ENCODE assay signal across 9 cellular contexts in genomic region chr16:88747588-88748301, GRCh38. TPM values are rescaled to one million over a fixed set of nuclear protein-coding genes. Genes with fewer than 3 reads are reported as not detected.
DNase-seq lines count a peak whose midpoint lies in the region; ATAC-seq and TF ChIP-seq lines count a peak whose summit lies in the region.
"Had no signal": no experiment of that assay in that cellular context is flagged by ENCODE, and none has a peak within 500 bp of the region (broad histone marks: within the 10 kb centered on the region; RNA-seq: fewer than 3 reads in every experiment).

No MANE protein-coding gene starts in this region.

- no peak for TF ChIP-seq POLR2A in erythroblast (IDR thresholded peaks at IDR 0.05; ENCODE audit: low read length)
- no peak for TF ChIP-seq POLR2A in stomach (IDR thresholded peaks at IDR 0.05)

- peaks cover 30% of the 10 kb centered on the region for H3K79me2 ChIP-seq in smooth muscle cell (ENCODE audit: low read depth)

- no TSS peak for BruUV-seq in Calu3 (replicated peaks; lab: Mats Ljungman, UMichigan)

- no peaks in the 10 kb centered on the region for H3K27me3 Mint-ChIP-seq in Calu3 (ENCODE audit: unreplicated experiment)

- H3K4me3 ChIP-seq in HL-60 (replicated peaks; ENCODE audit: insufficient read depth, low read length) (no peak overlapping the region), stomach (no peak overlapping the region), smooth muscle cell (no peak overlapping the region)
- H3K4me3 ChIP-seq: upper lobe of left lung had no signal

- intact Hi-C loops in Calu3 (cut with micrococcal nuclease; ENCODE audit: unreplicated experiment) (no loop called here), stomach (cut with DNase I; ENCODE audit: low total_unique reads) (no loop called here)

- peaks cover 8% of the 10 kb centered on the region for H3K4me1 Mint-ChIP-seq in Calu3 (ENCODE audit: low read depth, unreplicated experiment)

- no peak overlapping the region for H3K4me2 ChIP-seq in smooth muscle cell

- no peak for TF ChIP-seq EP300 in stomach (IDR thresholded peaks at IDR 0.05)

- no peak overlapping the region for H3K9ac ChIP-seq in smooth muscle cell (ENCODE audit: low read depth)

- no peak overlapping the region for H2AFZ ChIP-seq in smooth muscle cell (ENCODE audit: low read depth)

- no peaks in the 10 kb centered on the region for H3F3A ChIP-seq in smooth muscle cell (ENCODE audit: low read depth)

- H3K4me1 ChIP-seq in stomach = peaks cover 20 to 57% (median 41%) of the 10 kb centered on the region in 4 donors
- peaks cover 5% of the 10 kb centered on the region for H3K4me1 ChIP-seq in smooth muscle cell (ENCODE audit: low read depth)

- CTCF ChIA-PET in Calu3 (lab: Charles Lee) = interaction anchor here (0.8 to 1.2 kb wide), 2 partner anchors 36 to 64 kb away, joined by 3 read pairs; partner anchors contain the start of gene APRT

- TF ChIP-seq CTCF in Calu3 (IDR thresholded peaks at IDR 0.05; ENCODE audit: unreplicated experiment) = peak; percentile 89
- TF ChIP-seq CTCF in HL-60 (IDR thresholded peaks at IDR 0.05; ENCODE audit: insufficient read depth, low read length) = peak; percentile 59
- peak in 1 of 7 experiments; percentile 7 for TF ChIP-seq CTCF in stomach (IDR thresholded peaks at IDR 0.05)
- no peak for TF ChIP-seq CTCF in smooth muscle cell (IDR thresholded peaks at IDR 0.05; ENCODE audit: borderline replicate concordance, insufficient read depth, poor library complexity, severe bottlenecking)

- H3K36me3 Mint-ChIP-seq in Calu3 (ENCODE audit: insufficient read depth, unreplicated experiment) = peaks cover 26% of the 10 kb centered on the region

- H3K4me3 Mint-ChIP-seq in Calu3 (ENCODE audit: low read depth, unreplicated experiment) = no peak overlapping the region

- H3K36me3 ChIP-seq in stomach (peaks cover 0 to 28% (median 12%) of the 10 kb centered on the region in 4 donors), smooth muscle cell (ENCODE audit: low read depth) (no peaks in the 10 kb centered on the region)

- ATAC-seq in GM21528 (IDR thresholded peaks at IDR 0.05; ENCODE audit: low FRiP score, unreplicated experiment) = no peak

- no peaks in the 10 kb centered on the region for H3K9me3 ChIP-seq in stomach
- H3K9me3 ChIP-seq in smooth muscle cell (replicated peaks; ENCODE audit: low read depth) = no peaks in the 10 kb centered on the region
- H3K9me3 ChIP-seq: upper lobe of left lung had no signal

- WGBS in stomach, 5 donors = 84 to 87% (median 85%) methylated on average over 25 to 26 of the region's 26 CpGs
- WGBS in smooth muscle cell (ENCODE audit: low lambda C conversion rate) = 94% methylated on average over 23 of the region's 26 CpGs

- H3K27me3 ChIP-seq in HL-60 (ENCODE audit: insufficient read depth, poor library complexity, severe bottlenecking) (no peaks in the 10 kb centered on the region), stomach (no peaks in the 10 kb centered on the region), smooth muscle cell (ENCODE audit: low read depth) (no peaks in the 10 kb centered on the region)
- H3K27me3 ChIP-seq: upper lobe of left lung had no signal

- H3K9me3 Mint-ChIP-seq in Calu3 (ENCODE audit: low read depth, unreplicated experiment) = no peaks in the 10 kb centered on the region

- no peak overlapping the region for H3K27ac ChIP-seq in HL-60 (replicated peaks)
- peak overlapping the region in 2 of 5 donors; percentile 5 to 79 for H3K27ac ChIP-seq in stomach
- H3K27ac ChIP-seq in smooth muscle cell (ENCODE audit: low read depth) = no peak overlapping the region

- H3K27ac Mint-ChIP-seq in Calu3 (ENCODE audit: unreplicated experiment) = no peak overlapping the region

- H4K20me1 ChIP-seq in smooth muscle cell (ENCODE audit: low read depth) = peaks cover 96% of the 10 kb centered on the region

- DNase-seq in Calu3 = peak; percentile 90
- DNase-seq in HL-60 (ENCODE audit: low read depth in 1 of 2, low spot score in 1 of 2) = peak; percentile 38 to 78
- peak; percentile 67 for DNase-seq in SKM-1 (lab: John Stamatoyannopoulos, UW; ENCODE audit: unreplicated experiment)
- DNase-seq in erythroblast (lab: John Stamatoyannopoulos, UW) = peak; percentile 84 to 88
- peak; percentile 36 for DNase-seq in stomach
- DNase-seq in smooth muscle cell (lab: John Stamatoyannopoulos, UW; ENCODE audit: unreplicated experiment) = no peak
- no peak for DNase-seq in NCI-H2081 (lab: John Stamatoyannopoulos, UW)

RNA-seq across cellular contexts. Expression of gene PIEZO1, which starts 37.3 kb away (rescaled TPM):
- total RNA-seq in Calu3 (2022) (177 and 199 TPM in 2 replicates), stomach (100 to 1,000 TPM in 4 of 5 donors, 10 to 100 TPM in 1; 81.7 to 171 (median 128) TPM), smooth muscle cell (59.2 and 62.1 TPM in 2 replicates)
- polyA plus RNA-seq in stomach (100 to 1,000 TPM in 1 of 3 donors, 10 to 100 TPM in 2; 43.7 to 153 (median 49.1) TPM), smooth muscle cell (70.9 and 107 TPM in 2 replicates)

RNA-seq across cellular contexts. Expression of gene CTU2, which starts 41.4 kb away (rescaled TPM):
- total RNA-seq in Calu3 (2022) (39.5 and 49.1 TPM in 2 replicates), stomach (10 to 100 TPM in 3 of 5 donors, 1 to 10 TPM in 2; 1.8 to 53.3 (median 11.2) TPM), smooth muscle cell (5.8 and 6.6 TPM in 2 replicates)
- polyA plus RNA-seq in stomach (10 to 100 TPM; 13.4 to 21.6 (median 16.1) TPM), smooth muscle cell (16.4 and 21.3 TPM in 2 replicates)

RNA-seq across cellular contexts. Expression of gene RNF166, which starts 41.5 kb away (rescaled TPM):
- total RNA-seq in Calu3 (2022) (33.3 and 34.3 TPM in 2 replicates), stomach (10 to 100 TPM in 4 of 5 donors, 1 to 10 TPM in 1; 8.8 to 31.9 (median 14.6) TPM), smooth muscle cell (6.5 and 10.1 TPM in 2 replicates)
- polyA plus RNA-seq in stomach (10 to 100 TPM; 11.5 to 20.6 (median 13.1) TPM), smooth muscle cell (16.2 and 17.3 TPM in 2 replicates)

RNA-seq across cellular contexts. Expression of gene CDT1, which starts 55.8 kb away (rescaled TPM):
- total RNA-seq in Calu3 (2022) (74.8 and 82.5 TPM in 2 replicates), stomach (100 to 1,000 TPM in 1 of 5 donors, 10 to 100 TPM in 1, 1 to 10 TPM in 3; 1.5 to 147 (median 8.7) TPM), smooth muscle cell (2.1 and 5.3 TPM in 2 replicates)
- polyA plus RNA-seq in stomach (1 to 10 TPM; 3.2 to 5.2 (median 4.1) TPM), smooth muscle cell (9.0 and 13.3 TPM in 2 replicates)

Comparison
In these comparisons a context has a peak if more than half of its experiments do, and no peak if none do; other contexts are left out.
1. DNase-seq: peak in Calu3 (single experiment), HL-60 (2 of 2), SKM-1 (single experiment), erythroblast (2 of 2) and stomach (single experiment); none in smooth muscle cell (single experiment) and NCI-H2081 (0 of 2).